ENCODE assay signal across 1 cellular context in genomic region chr2:172285010-172285621, GRCh38.
TF ChIP-seq lines count a peak whose summit lies in the region.

No MANE protein-coding gene starts in this region.

TF ChIP-seq in SK-N-SH, 30 proteins besides CTCF, POLR2A, EP300 and RAD21 (continued from another document):
- TF ChIP-seq USF2 (IDR thresholded peaks at IDR 0.05; ENCODE audit: borderline replicate concordance, low read depth, low read length) (no peak), ZBTB33 (IDR thresholded peaks at IDR 0.05; ENCODE audit: borderline replicate concordance, low read depth) (no peak)
